ENCODE assay signal across 2 cellular contexts in genomic region chr4:83152771-83153170, GRCh38.
TF ChIP-seq lines count a peak whose summit lies in the region.

No MANE protein-coding gene starts in this region.

TF ChIP-seq in liver, 16 proteins besides CTCF, POLR2A, EP300 and RAD21 (continued from another document):
- peak; percentile 17 for TF ChIP-seq NR2F2 (IDR thresholded peaks at IDR 0.05)
- peak in 1 of 2 donors; percentile 3 for TF ChIP-seq RXRA (IDR thresholded peaks at IDR 0.05)
- TF ChIP-seq JUND (IDR thresholded peaks at IDR 0.05): no peak

TF ChIP-seq in HepG2, 621 proteins besides CTCF, POLR2A, EP300 and RAD21 (continued from another document):
- TF ChIP-seq ZNF326 (CRISPR knock-in tag; IDR thresholded peaks at IDR 0.05; ENCODE audit: borderline replicate concordance) (no peak), ZNF558 (CRISPR knock-in tag; IDR thresholded peaks at IDR 0.05; ENCODE audit: borderline replicate concordance) (no peak)
